Comparison of ENCODE assay signal across 8 cellular contexts in the genomic region with DNA sequence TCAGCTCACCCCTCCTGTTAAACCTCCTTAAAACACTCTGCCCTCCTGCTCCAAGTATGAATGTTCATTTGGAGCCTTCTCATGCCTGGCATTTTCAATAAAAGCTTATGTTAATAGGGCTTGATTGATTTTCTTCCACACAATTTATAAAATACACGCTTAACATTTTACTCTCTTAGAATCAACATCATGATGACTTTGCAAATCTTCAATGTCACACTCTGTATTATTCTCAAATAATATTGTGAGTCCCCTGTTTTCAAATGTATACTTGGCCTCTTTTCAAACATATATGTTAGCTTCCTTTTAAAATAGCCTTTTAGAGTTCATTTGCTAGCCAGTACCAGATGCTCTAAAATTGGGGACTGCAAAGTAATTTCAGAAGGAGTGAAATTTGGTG.
"Had no signal": no experiment of that assay in that cellular context is flagged by ENCODE, and none has a peak within 500 bp of the region (broad histone marks: within the 10 kb centered on the region; RNA-seq: fewer than 3 reads in every experiment).

No MANE protein-coding gene starts in this region.

- FAIRE-seq: HTR-8/SVneo had no signal

- H3K9me3 ChIP-seq: HAP-1 had no signal

- DNase-seq: GOT3, H7, HFFc6, KBM-7 had no signal

- H3K36me3 Mint-ChIP-seq: IgD-negative memory B cell had no signal

- H3K27me3 Mint-ChIP-seq: IgD-negative memory B cell had no signal

- H3K4me1 ChIP-seq: HAP-1 had no signal

- ATAC-seq: HCT116 had no signal

- H3K4me3 ChIP-seq: HAP-1 had no signal

- H3K27ac Mint-ChIP-seq: HFFc6, IgD-negative memory B cell had no signal

- H3K36me3 ChIP-seq: HAP-1 had no signal

- H3K4me3 Mint-ChIP-seq: HFFc6, IgD-negative memory B cell had no signal

- H3K4me1 Mint-ChIP-seq: IgD-negative memory B cell had no signal
